17 cellular contexts compared by ENCODE assay signal in genomic region chr17:39051001-39051605, GRCh38.
DNase-seq lines count a peak whose midpoint lies in the region; ATAC-seq, FAIRE-seq and TF ChIP-seq lines count a peak whose summit lies in the region.
"Had no signal": no experiment of that assay in that cellular context is flagged by ENCODE, and none has a peak within 500 bp of the region (broad histone marks: within the 10 kb centered on the region; RNA-seq: fewer than 3 reads in every experiment).

No MANE protein-coding gene starts in this region.

- H3K36me3 Mint-ChIP-seq in activated T-helper 17 cell treated with anti-CD3 and anti-CD28 coated beads, Interleukin-2, amount 50 U/mL, for 72 hours (ENCODE audit: low read depth) = no peaks in the 10 kb centered on the region

- intact Hi-C loops in colonic mucosa (cut with DNase I) = no loop called here

- DNase-seq in NCI-H1694 treated with DMSO at 0.1 percent for 48 hours (lab: John Stamatoyannopoulos, UW) = peak; percentile 4
- DNase-seq in NCI-H1694 (lab: John Stamatoyannopoulos, UW) = no peak
- DNase-seq in islet precursor cell = peak; percentile 52
- no peak for DNase-seq in urothelium cell line (ENCODE audit: low spot score)
- no peak for DNase-seq in colonic mucosa
- DNase-seq: 8988T; AML-193; Caco-2; CD8-positive, alpha-beta memory T cell; DMS79; GOT3; HCEC 1CT; HFFc6 had no signal

- peak overlapping the region; percentile 8 for H3K27ac Mint-ChIP-seq in activated T-helper 17 cell treated with anti-CD3 and anti-CD28 coated beads, Interleukin-2, amount 50 U/mL, for 72 hours
- H3K27ac Mint-ChIP-seq: HFFc6 had no signal

- no peak for TF ChIP-seq CTCF in colonic mucosa (IDR thresholded peaks at IDR 0.05)

- H3K27ac ChIP-seq in colonic mucosa = no peak overlapping the region
- H3K27ac ChIP-seq: BLaER1 had no signal

- no peaks in the 10 kb centered on the region for H3K27me3 ChIP-seq in colonic mucosa

- H3K9me3 ChIP-seq in colonic mucosa = peaks cover 9% of the 10 kb centered on the region

- H3K27me3 Mint-ChIP-seq in activated T-helper 17 cell treated with anti-CD3 and anti-CD28 coated beads, Interleukin-2, amount 50 U/mL, for 72 hours = peaks cover 10% of the 10 kb centered on the region

- no peaks in the 10 kb centered on the region for H3K4me1 Mint-ChIP-seq in activated T-helper 17 cell treated with anti-CD3 and anti-CD28 coated beads, Interleukin-2, amount 50 U/mL, for 72 hours
- H3K4me1 Mint-ChIP-seq: CD8-positive, alpha-beta memory T cell had no signal

- peak; percentile 27 for FAIRE-seq in urothelium cell line (lab: Jason Lieb, UNC)
- FAIRE-seq: GM12891 had no signal

- H3K4me3 ChIP-seq in colonic mucosa = no peak overlapping the region
- H3K4me3 ChIP-seq: BLaER1 had no signal

- no peak overlapping the region for H3K4me3 Mint-ChIP-seq in activated T-helper 17 cell treated with anti-CD3 and anti-CD28 coated beads, Interleukin-2, amount 50 U/mL, for 72 hours
- H3K4me3 Mint-ChIP-seq: CD8-positive, alpha-beta memory T cell; HFFc6 had no signal

- no peak for ATAC-seq in activated T-helper 17 cell treated with anti-CD3 and anti-CD28 coated beads, Interleukin-2, amount 50 U/mL, for 72 hours (replicated peaks)
- no peak for ATAC-seq in GM21786 (IDR thresholded peaks at IDR 0.05; ENCODE audit: unreplicated experiment)

- H3K4me1 ChIP-seq in colonic mucosa = no peaks in the 10 kb centered on the region
- H3K4me1 ChIP-seq: BLaER1, Caco-2 had no signal

- H3K36me3 ChIP-seq in colonic mucosa = no peaks in the 10 kb centered on the region
- H3K36me3 ChIP-seq: BLaER1 had no signal

- peaks cover 8% of the 10 kb centered on the region for H3K9me3 Mint-ChIP-seq in activated T-helper 17 cell treated with anti-CD3 and anti-CD28 coated beads, Interleukin-2, amount 50 U/mL, for 72 hours

- no peak overlapping the region for H3K9ac ChIP-seq in colonic mucosa (ENCODE audit: low read depth in 2 of 2, low read length in 2 of 2)
- H3K9ac ChIP-seq: BLaER1 had no signal

Comparison
In these comparisons a context has a peak if more than half of its experiments do, and no peak if none do; other contexts are left out.
1. DNase-seq: peak in NCI-H1694 treated with DMSO at 0.1 percent for 48 hours (single experiment) and islet precursor cell (single experiment); none in NCI-H1694 (single experiment), urothelium cell line (single experiment) and colonic mucosa (single experiment).